ENCODE assay signal across 8 cellular contexts in genomic region chr10:27100800-27101347, GRCh38. TPM values are rescaled to one million over a fixed set of nuclear protein-coding genes. Genes with fewer than 3 reads are reported as not detected.
DNase-seq lines count a peak whose midpoint lies in the region; ATAC-seq, FAIRE-seq and TF ChIP-seq lines count a peak whose summit lies in the region.

No MANE protein-coding gene starts in this region.

- H3K27ac ChIP-seq in ascending aorta (peak overlapping the region; percentile 84 to 85), keratinocyte (ENCODE audit: control insufficient read depth, insufficient read depth, low read length) (peak overlapping the region; percentile 86)

- H3K79me2 ChIP-seq in keratinocyte (ENCODE audit: control insufficient read depth, insufficient read depth, low read length): peaks cover 3% of the 10 kb centered on the region

- H2AFZ ChIP-seq in keratinocyte (ENCODE audit: control insufficient read depth, low read length): peak overlapping the region; percentile 99

- no peaks in the 10 kb centered on the region for H3K9me3 ChIP-seq in ascending aorta
- H3K9me3 ChIP-seq in keratinocyte (ENCODE audit: control insufficient read depth, low read depth, low read length): no peaks in the 10 kb centered on the region

- DNase-seq in NCI-H460 (ENCODE audit: extremely low read depth, low read depth): peak; percentile 0
- no peak for DNase-seq in ascending aorta (ENCODE audit: low spot score in 2 of 2)
- DNase-seq in keratinocyte (ENCODE audit: low read depth, low spot score): no peak
- DNase-seq in stimulated activated CD8-positive, alpha-beta memory T cell treated with anti-CD3 and anti-CD28 coated beads, Interleukin-4, amount 100 ng/mL, for 48 hours: peak; percentile 45
- no peak for DNase-seq in AML-193 (lab: John Stamatoyannopoulos, UW)

- intact Hi-C loops in ascending aorta (cut with DNase I): loop anchor here (1.0 to 2.0 kb wide), 2 partner anchors 53 to 240 kb away; partner anchors contain the start of genes ABI1 and YME1L1

- ATAC-seq in GM19395 (IDR thresholded peaks at IDR 0.05; ENCODE audit: unreplicated experiment) (peak; percentile 13), GM21367 (IDR thresholded peaks at IDR 0.05; ENCODE audit: unreplicated experiment) (no peak), HG03045 (IDR thresholded peaks at IDR 0.05; ENCODE audit: unreplicated experiment) (no peak)

- H3K4me2 ChIP-seq in keratinocyte (ENCODE audit: control insufficient read depth, extremely low read depth, insufficient read depth, low read depth, low read length): peak overlapping the region; percentile 100

- TF ChIP-seq CTCF in ascending aorta (IDR thresholded peaks at IDR 0.05): no peak
- no peak for TF ChIP-seq CTCF in keratinocyte (optimal IDR thresholded peaks at IDR 0.05 in 1 of 3, IDR thresholded peaks at IDR 0.05 in 1 of 3, conservative IDR thresholded peaks at IDR 0.05 in 1 of 3; ENCODE audit: extremely low read depth in 1 of 3, insufficient read depth in 2 of 3, low read length in 3 of 3)

- peak overlapping the region; percentile 90 for H3K9ac ChIP-seq in keratinocyte (ENCODE audit: control insufficient read depth, extremely low read depth, insufficient read depth, low read length)

- H3K4me1 ChIP-seq in ascending aorta: peaks cover 0 to 6% of the 10 kb centered on the region in 2 donors
- peaks cover 9% of the 10 kb centered on the region for H3K4me1 ChIP-seq in keratinocyte (ENCODE audit: control insufficient read depth, extremely low read depth, insufficient read depth, low read length)

- FAIRE-seq in keratinocyte (lab: Jason Lieb, UNC): no peak

- no peaks in the 10 kb centered on the region for H3K9me1 ChIP-seq in keratinocyte (ENCODE audit: control insufficient read depth, extremely low read depth, insufficient read depth, low read length)

- H3K4me3 ChIP-seq in ascending aorta (peak overlapping the region; percentile 66 to 74), keratinocyte (ENCODE audit: control insufficient read depth in 2 of 3, extremely low read depth in 1 of 3, insufficient read depth in 2 of 3, low read depth in 1 of 3, low read length in 3 of 3) (peak overlapping the region; percentile 68 to 96 (median 94))

- H3K36me3 ChIP-seq in ascending aorta (peaks cover 0 to 8% of the 10 kb centered on the region in 2 donors), keratinocyte (ENCODE audit: control insufficient read depth in 2 of 2, extremely low read depth in 1 of 2, insufficient read depth in 2 of 2, low read length in 2 of 2) (peaks cover 0 to 1% of the 10 kb centered on the region in 2 experiments)

- dilution Hi-C loops in keratinocyte (cut with MboI; ENCODE audit: extremely low pct_ligation_motif_present, low sequenced_read_pairs): no loop called here

- H3K27me3 ChIP-seq in ascending aorta: no peaks in the 10 kb centered on the region
- no peaks in the 10 kb centered on the region for H3K27me3 ChIP-seq in keratinocyte (ENCODE audit: control insufficient read depth, extremely low read depth, insufficient read depth, low read length)

- H4K20me1 ChIP-seq in keratinocyte (ENCODE audit: control insufficient read depth, extremely low read depth, insufficient read depth, low read length): no peaks in the 10 kb centered on the region

RNA-seq across cellular contexts. Expression of gene ANKRD26, which starts 0.6 kb away (rescaled TPM):
- total RNA-seq in NCI-H460 (2014; rRNA removed; shearing (Covaris generic)): 3.0 and 4.7 TPM in 2 replicates
- polyA plus RNA-seq in NCI-H460 (2014; cell fraction: nucleus; rRNA removed): 2.7 and 3.1 TPM in 2 replicates
- total RNA-seq in ascending aorta: 2.4 TPM
- 1.6 to 3.3 TPM (median 1.7 TPM) in 3 replicates for polyA plus RNA-seq in keratinocyte
- polyA plus RNA-seq in keratinocyte (2011; ENCODE audit: low read depth): 19.7 TPM
- polyA plus RNA-seq in keratinocyte (2011; cell fraction: cytosol; rRNA removed): 1.2 and 1.9 TPM in 2 replicates
- polyA plus RNA-seq in keratinocyte (2011; cell fraction: nucleus; rRNA removed): 3.7 and 4.3 TPM in 2 replicates
- 3.2 and 3.9 TPM in 2 replicates for polyA plus RNA-seq in keratinocyte (2012; ENCODE audit: low replicate concordance)
- 0.59 to 5.4 TPM (median 1.9 TPM) in 3 replicates for polyA minus RNA-seq in keratinocyte
- 1.2 TPM for polyA minus RNA-seq in keratinocyte (2011; cell fraction: cytosol; rRNA and poly(A)+ RNA removed)
- polyA minus RNA-seq in keratinocyte (2011; cell fraction: nucleus; rRNA and poly(A)+ RNA removed): 2.8 and 8.2 TPM in 2 replicates

RNA-seq across cellular contexts. Expression of gene YME1L1, which starts 53.3 kb away (rescaled TPM):
- total RNA-seq in NCI-H460 (2014; rRNA removed; shearing (Covaris generic)): 129 and 139 TPM in 2 replicates
- polyA plus RNA-seq in NCI-H460 (2014; cell fraction: nucleus; rRNA removed): 44.8 and 68.1 TPM in 2 replicates
- 46.6 TPM for total RNA-seq in ascending aorta
- 61.2 to 117 TPM (median 71.0 TPM) in 3 replicates for polyA plus RNA-seq in keratinocyte
- 50.6 TPM for polyA plus RNA-seq in keratinocyte (2011; ENCODE audit: low read depth)
- polyA plus RNA-seq in keratinocyte (2011; cell fraction: cytosol; rRNA removed): 52.6 and 118 TPM in 2 replicates
- polyA plus RNA-seq in keratinocyte (2011; cell fraction: nucleus; rRNA removed): 51.9 and 67.7 TPM in 2 replicates
- 61.3 and 73.8 TPM in 2 replicates for polyA plus RNA-seq in keratinocyte (2012; ENCODE audit: low replicate concordance)
- polyA minus RNA-seq in keratinocyte: 8.8 to 80.5 TPM (median 49.4 TPM) in 3 replicates
- 69.8 TPM for polyA minus RNA-seq in keratinocyte (2011; cell fraction: cytosol; rRNA and poly(A)+ RNA removed)
- 41.0 and 87.0 TPM in 2 replicates for polyA minus RNA-seq in keratinocyte (2011; cell fraction: nucleus; rRNA and poly(A)+ RNA removed)

RNA-seq across cellular contexts. Expression of gene MASTL, which starts 54.3 kb away (rescaled TPM):
- total RNA-seq in NCI-H460 (2014; rRNA removed; shearing (Covaris generic)): 18.9 and 19.6 TPM in 2 replicates
- polyA plus RNA-seq in NCI-H460 (2014; cell fraction: nucleus; rRNA removed): 17.0 and 23.8 TPM in 2 replicates
- 11.8 TPM for total RNA-seq in ascending aorta
- 7.3 to 13.6 TPM (median 9.9 TPM) in 3 replicates for polyA plus RNA-seq in keratinocyte
- polyA plus RNA-seq in keratinocyte (2011; ENCODE audit: low read depth): 8.7 TPM
- 4.8 and 8.6 TPM in 2 replicates for polyA plus RNA-seq in keratinocyte (2011; cell fraction: cytosol; rRNA removed)
- polyA plus RNA-seq in keratinocyte (2011; cell fraction: nucleus; rRNA removed): 13.0 and 14.5 TPM in 2 replicates
- polyA plus RNA-seq in keratinocyte (2012; ENCODE audit: low replicate concordance): 8.3 and 11.4 TPM in 2 replicates
- polyA minus RNA-seq in keratinocyte: 1.9 to 9.2 TPM (median 4.5 TPM) in 3 replicates
- polyA minus RNA-seq in keratinocyte (2011; cell fraction: cytosol; rRNA and poly(A)+ RNA removed): 4.2 TPM
- 5.0 and 10.8 TPM in 2 replicates for polyA minus RNA-seq in keratinocyte (2011; cell fraction: nucleus; rRNA and poly(A)+ RNA removed)

Comparison
In these comparisons a context has a peak if more than half of its experiments do, and no peak if none do; other contexts are left out.
1. DNase-seq: peak in NCI-H460 (single experiment) and stimulated activated CD8-positive, alpha-beta memory T cell treated with anti-CD3 and anti-CD28 coated beads, Interleukin-4, amount 100 ng/mL, for 48 hours (single experiment); none in ascending aorta (0 of 2), keratinocyte (single experiment) and AML-193 (0 of 2).